Comparison of ENCODE assay signal across 24 cellular contexts in genomic region chr2:99422599-99422998, GRCh38.
DNase-seq lines count a peak whose midpoint lies in the region; ATAC-seq, FAIRE-seq and TF ChIP-seq lines count a peak whose summit lies in the region.
"Had no signal": no experiment of that assay in that cellular context is flagged by ENCODE, and none has a peak within 500 bp of the region (broad histone marks: within the 10 kb centered on the region; RNA-seq: fewer than 3 reads in every experiment).

No MANE protein-coding gene starts in this region.

- no peak overlapping the region for H3K4me3 Mint-ChIP-seq in progenitor cell of endocrine pancreas (ENCODE audit: low read depth)
- H3K4me3 Mint-ChIP-seq: activated CD8-positive, alpha-beta memory T cell treated with anti-CD3 and anti-CD28 coated beads, Interleukin-2, amount 10 ng/mL, durations not matched to agents 7 days and 5 days; CD4-positive, alpha-beta T cell; central memory CD8-positive, alpha-beta T cell had no signal

- no peak for TF ChIP-seq POLR2A in GM12891 (IDR thresholded peaks at IDR 0.05; ENCODE audit: low read depth, low read length)
- no peak for TF ChIP-seq POLR2A in esophagus muscularis mucosa (IDR thresholded peaks at IDR 0.05; ENCODE audit: low read depth)

- 41% methylated on average over 3 of the region's 3 CpGs for WGBS in esophagus muscularis mucosa

- peaks cover 14% of the 10 kb centered on the region for H3K36me3 Mint-ChIP-seq in progenitor cell of endocrine pancreas (ENCODE audit: insufficient read depth)

- no peaks in the 10 kb centered on the region for H3K27me3 ChIP-seq in esophagus muscularis mucosa
- H3K27me3 ChIP-seq: stomach, upper lobe of right lung had no signal

- FAIRE-seq in GM12891 (lab: Jason Lieb, UNC) = peak; percentile 56
- FAIRE-seq: GM18507 had no signal

- no peaks in the 10 kb centered on the region for H3K9me3 ChIP-seq in esophagus muscularis mucosa
- H3K9me3 ChIP-seq: stomach, upper lobe of right lung had no signal

- H3K4me1 Mint-ChIP-seq in progenitor cell of endocrine pancreas (ENCODE audit: low read depth) = no peaks in the 10 kb centered on the region
- H3K4me1 Mint-ChIP-seq: activated CD8-positive, alpha-beta memory T cell treated with anti-CD3 and anti-CD28 coated beads, Interleukin-2, amount 10 ng/mL, durations not matched to agents 7 days and 5 days; central memory CD8-positive, alpha-beta T cell had no signal

- intact Hi-C loops in left cardiac atrium (cut with DNase I) (no loop called here), esophagus muscularis mucosa (cut with DNase I) (no loop called here)

- peaks cover 0 to 69% (median 46%) of the 10 kb centered on the region in 4 donors for H3K36me3 ChIP-seq in esophagus muscularis mucosa

- H3K9me3 Mint-ChIP-seq in progenitor cell of endocrine pancreas (ENCODE audit: low read depth) = no peaks in the 10 kb centered on the region
- H3K9me3 Mint-ChIP-seq: CD4-positive, alpha-beta T cell; central memory CD8-positive, alpha-beta T cell had no signal

- H3K27ac Mint-ChIP-seq in progenitor cell of endocrine pancreas = no peak overlapping the region
- H3K27ac Mint-ChIP-seq: activated CD8-positive, alpha-beta memory T cell treated with anti-CD3 and anti-CD28 coated beads, Interleukin-2, amount 10 ng/mL, durations not matched to agents 7 days and 5 days; CD4-positive, alpha-beta T cell had no signal

- no peaks in the 10 kb centered on the region for H3K27me3 Mint-ChIP-seq in progenitor cell of endocrine pancreas
- H3K27me3 Mint-ChIP-seq: activated CD8-positive, alpha-beta memory T cell treated with anti-CD3 and anti-CD28 coated beads, Interleukin-2, amount 10 ng/mL, durations not matched to agents 7 days and 5 days; CD4-positive, alpha-beta T cell; central memory CD8-positive, alpha-beta T cell had no signal

- no peak overlapping the region for H3K4me3 ChIP-seq in esophagus muscularis mucosa
- H3K4me3 ChIP-seq: lung, stomach, upper lobe of right lung had no signal

- peak overlapping the region in 1 of 4 donors; percentile 20 for H3K27ac ChIP-seq in esophagus muscularis mucosa (replicated peaks in 1 of 4)
- H3K27ac ChIP-seq: upper lobe of right lung had no signal

- no peak for TF ChIP-seq EP300 in esophagus muscularis mucosa (IDR thresholded peaks at IDR 0.05)

- peaks cover 4 to 59% (median 46%) of the 10 kb centered on the region in 4 donors for H3K4me1 ChIP-seq in esophagus muscularis mucosa
- H3K4me1 ChIP-seq: upper lobe of right lung had no signal

- TF ChIP-seq CTCF in esophagus muscularis mucosa (IDR thresholded peaks at IDR 0.05) (no peak), progenitor cell of endocrine pancreas (IDR thresholded peaks at IDR 0.05; ENCODE audit: unreplicated experiment) (no peak)

- DNase-seq in GM12891 (ENCODE audit: insufficient read length, low spot score) (peak; percentile 9), left cardiac atrium (no peak), mucosa of gallbladder (ENCODE audit: low spot score) (no peak), NCI-H526 (lab: John Stamatoyannopoulos, UW) (no peak), esophagus muscularis mucosa (ENCODE audit: extremely low spot score) (no peak), progenitor cell of endocrine pancreas (ENCODE audit: low spot score, unreplicated experiment) (no peak)
- DNase-seq: activated CD4-positive, alpha-beta T cell treated with anti-CD3 and anti-CD28 coated beads for 1 hour; activated CD8-positive, alpha-beta memory T cell treated with anti-CD3 and anti-CD28 coated beads, Interleukin-2, amount 10 ng/mL, durations not matched to agents 7 days and 5 days; activated effector memory CD4-positive, alpha-beta T cell treated with anti-CD3 and anti-CD28 coated beads, Interleukin-2, amount 50 U/mL, for 16 hours; CD4-positive, alpha-beta T cell; DMS53; effector CD4-positive, alpha-beta T cell; head of caudate nucleus; NCI-H1417; NCI-H2171; stomach; T-helper 9 cell; upper lobe of right lung had no signal

- peak; percentile 80 for ATAC-seq in GM21717 (IDR thresholded peaks at IDR 0.05; ENCODE audit: unreplicated experiment)
- peak; percentile 52 for ATAC-seq in HG03558 (IDR thresholded peaks at IDR 0.05; ENCODE audit: extremely low read depth, unreplicated experiment)
- ATAC-seq in left cardiac atrium = peak; percentile 51 to 59
- ATAC-seq: activated CD8-positive, alpha-beta memory T cell treated with anti-CD3 and anti-CD28 coated beads, Interleukin-2, amount 10 ng/mL, durations not matched to agents 7 days and 5 days; SK-N-SH treated with all-trans-retinoic acid at 6 μM for 48 hours; upper lobe of right lung had no signal

TF ChIP-seq in GM12891, 5 proteins besides CTCF, POLR2A, EP300 and RAD21:
- TF ChIP-seq TAF1 (IDR thresholded peaks at IDR 0.05; ENCODE audit: low read depth, low read length) (no peak), POU2F2 (IDR thresholded peaks at IDR 0.05; ENCODE audit: low read depth, low read length) (no peak), PAX5 (IDR thresholded peaks at IDR 0.05; ENCODE audit: insufficient read depth, low read length, severe bottlenecking) (no peak), SPI1 (IDR thresholded peaks at IDR 0.05; ENCODE audit: low read depth, low read length) (peak; percentile 71; the same call in 1 of the 2 replicates), POLR2AphosphoS5 (IDR thresholded peaks at IDR 0.05; ENCODE audit: low read depth, low read length) (no peak)
